ENCODE assay signal across 19 cellular contexts in the genomic region with DNA sequence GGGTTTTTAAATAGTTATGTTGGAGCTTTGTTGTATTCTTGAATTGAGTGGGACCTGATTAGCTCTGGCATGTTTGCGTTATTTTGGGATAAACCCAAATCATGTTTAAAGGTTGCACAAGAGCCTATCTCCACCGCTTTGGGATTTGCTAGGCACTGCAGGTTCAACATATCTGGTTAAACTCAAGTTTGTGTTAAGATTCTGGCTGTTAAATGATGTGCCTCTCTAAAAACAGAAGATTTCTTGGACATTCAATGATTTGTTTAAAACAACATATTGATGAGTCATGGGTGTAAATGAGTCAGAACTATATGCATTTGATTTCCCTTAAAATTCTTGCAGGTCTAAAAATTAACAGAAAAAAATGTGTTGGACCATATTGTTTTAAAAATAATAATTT.
A peak's percentile ranks its signal among the peaks of the same experiment; 100 is the strongest.
DNase-seq lines count a peak whose midpoint lies in the region; TF ChIP-seq lines count a peak whose summit lies in the region.
"Had no signal": no experiment of that assay in that cellular context is flagged by ENCODE, and none has a peak within 500 bp of the region (broad histone marks: within the 10 kb centered on the region; RNA-seq: fewer than 3 reads in every experiment).

No MANE protein-coding gene starts in this region.

- TF ChIP-seq POLR2A in sigmoid colon (IDR thresholded peaks at IDR 0.05), result no peak

- no peaks in the 10 kb centered on the region for H3K9me3 ChIP-seq in GM23248 (ENCODE audit: low read depth)
- H3K9me3 ChIP-seq in sigmoid colon, result no peaks in the 10 kb centered on the region
- no peaks in the 10 kb centered on the region for H3K9me3 ChIP-seq in tibial artery
- H3K9me3 ChIP-seq: heart left ventricle, MG63, uterus had no signal

- H3K4me3 ChIP-seq in GM23248, result no peak overlapping the region
- no peak overlapping the region for H3K4me3 ChIP-seq in fibroblast of the aortic adventitia (ENCODE audit: low read depth, low read length)
- no peak overlapping the region for H3K4me3 ChIP-seq in sigmoid colon
- H3K4me3 ChIP-seq in tibial artery, result no peak overlapping the region
- H3K4me3 ChIP-seq: heart left ventricle, MG63, uterus had no signal

- H3K4me1 ChIP-seq in GM23248 (ENCODE audit: insufficient read depth), result peaks cover 19% of the 10 kb centered on the region
- peaks cover 0 to 70% (median 57%) of the 10 kb centered on the region in 4 donors for H3K4me1 ChIP-seq in sigmoid colon
- peaks cover 0 to 44% (median 7%) of the 10 kb centered on the region in 4 donors for H3K4me1 ChIP-seq in tibial artery

- H3K4me2 ChIP-seq in GM23248 (ENCODE audit: unreplicated experiment), result no peak overlapping the region

- H3F3A ChIP-seq in GM23248 (ENCODE audit: insufficient read depth), result peaks cover 22% of the 10 kb centered on the region; the same call in 1 of the 2 replicates

- TF ChIP-seq CTCF in fibroblast of the aortic adventitia (IDR thresholded peaks at IDR 0.05; ENCODE audit: insufficient read depth, low read length), result no peak
- TF ChIP-seq CTCF in sigmoid colon (IDR thresholded peaks at IDR 0.05), result no peak
- TF ChIP-seq CTCF in tibial artery (IDR thresholded peaks at IDR 0.05), result no peak

- no peak for TF ChIP-seq EP300 in sigmoid colon (IDR thresholded peaks at IDR 0.05)

- in situ Hi-C loops in GM23248 (cut with MboI), result no loop called here

- H3K36me3 ChIP-seq in GM23248 (ENCODE audit: low read depth) (peaks cover 47% of the 10 kb centered on the region), sigmoid colon (peaks cover 8 to 45% (median 16%) of the 10 kb centered on the region in 4 donors), tibial artery (peaks cover 18 to 29% (median 19%) of the 10 kb centered on the region in 3 donors)
- H3K36me3 ChIP-seq: uterus had no signal

- DNase-seq in GM23248, result peak; percentile 59
- DNase-seq in amniotic epithelial cell (ENCODE audit: low read depth), result peak; percentile 43
- DNase-seq in fibroblast of the aortic adventitia (ENCODE audit: low read depth), result peak; percentile 61
- no peak for DNase-seq in sigmoid colon
- no peak for DNase-seq in tibial artery
- no peak for DNase-seq in SHP77 treated with DMSO at 0.1 percent for 48 hours (lab: John Stamatoyannopoulos, UW)
- no peak for DNase-seq in T-helper 9 cell
- DNase-seq in NCI-H1436 (lab: John Stamatoyannopoulos, UW), result no peak
- DNase-seq: activated B cell treated with CpG ODN at 0.5 μM for 24 hours; heart left ventricle; mesendoderm; NCI-H1694 treated with DMSO at 0.1 percent for 48 hours; NCI-H226; NK-92 treated with Interleukin-12 subunit alpha and Interleukin-12 subunit beta, amount 100 ng/mL, for 24 hours; retina; stimulated activated naive CD8-positive, alpha-beta T cell treated with anti-CD3 and anti-CD28 coated beads, Interleukin-15, Interleukin-2, amounts not matched to agents 100 U/mL and 50 U/mL, for 24 hours; T-helper 17 cell; uterus had no signal

- H3K9ac ChIP-seq in GM23248, result no peak overlapping the region

- intact Hi-C loops in sigmoid colon (cut with DNase I) (loop anchor here (5.0 kb wide), 1 partner anchor 42 kb away; no protein-coding TSS in a partner anchor), tibial artery (cut with DNase I; ENCODE audit: low total_unique reads) (no loop called here)

- H2AFZ ChIP-seq in GM23248, result no peak overlapping the region

- H3K27ac ChIP-seq in GM23248, result no peak overlapping the region
- peak overlapping the region; percentile 46 to 78 (median 56) for H3K27ac ChIP-seq in sigmoid colon
- no peak overlapping the region for H3K27ac ChIP-seq in tibial artery

- WGBS in GM23248 (ENCODE audit: low coverage in 1 of 2, low lambda C conversion rate in 2 of 2, missing lambda C conversion rate in 2 of 2), 2 experiments, result 63 to 76% methylated on average over 2 of the region's 2 CpGs
- WGBS in sigmoid colon, 2 donors, result 88% methylated on average over 2 of the region's 2 CpGs

- H3K9me2 ChIP-seq in GM23248 (ENCODE audit: insufficient read depth), result no peaks in the 10 kb centered on the region

- no peaks in the 10 kb centered on the region for H4K20me1 ChIP-seq in GM23248 (ENCODE audit: insufficient read depth)

- H3K79me2 ChIP-seq in GM23248 (ENCODE audit: insufficient read depth), result peaks cover 82% of the 10 kb centered on the region

- H3K27me3 ChIP-seq in GM23248 (replicated peaks; ENCODE audit: insufficient read depth) (no peaks in the 10 kb centered on the region), sigmoid colon (no peaks in the 10 kb centered on the region), tibial artery (no peaks in the 10 kb centered on the region)
- H3K27me3 ChIP-seq: heart left ventricle, MG63, uterus had no signal

Comparison
In these comparisons a context has a peak if more than half of its experiments do, and no peak if none do; other contexts are left out.
1. DNase-seq: peak in GM23248 (single experiment), amniotic epithelial cell (single experiment) and fibroblast of the aortic adventitia (single experiment); none in sigmoid colon (single experiment), tibial artery (0 of 2), SHP77 treated with DMSO at 0.1 percent for 48 hours (single experiment), T-helper 9 cell (single experiment) and NCI-H1436 (single experiment).
2. H3K27ac ChIP-seq: peak in sigmoid colon (4 of 4); none in GM23248 (single experiment) and tibial artery (0 of 2).